36 cellular contexts compared by ENCODE assay signal in genomic region chr5:10660135-10660534, GRCh38.
"Had no signal": no experiment of that assay in that cellular context is flagged by ENCODE, and none has a peak within 500 bp of the region (broad histone marks: within the 10 kb centered on the region; RNA-seq: fewer than 3 reads in every experiment).

No MANE protein-coding gene starts in this region.

- H3K4me3 Mint-ChIP-seq: activated CD4-positive, alpha-beta T cell treated with anti-CD3 and anti-CD28 coated beads for 36 hours; activated CD4-positive, alpha-beta T cell treated with anti-CD3 and anti-CD28 coated beads, Interleukin-2, amount 10 ng/mL, durations not matched to agents 7 days and 5 days; activated CD8-positive, alpha-beta T cell treated with anti-CD3 and anti-CD28 coated beads, Interleukin-2, amount 10 ng/mL, durations not matched to agents 7 days and 5 days; activated naive CD8-positive, alpha-beta T cell treated with anti-CD3 and anti-CD28 coated beads for 36 hours; activated T-cell treated with anti-CD3 and anti-CD28 coated beads, Interleukin-2, amount 50 U/mL, for 4 hours had no signal

- H3K4me1 Mint-ChIP-seq: activated CD4-positive, alpha-beta T cell treated with anti-CD3 and anti-CD28 coated beads for 36 hours; activated CD4-positive, alpha-beta T cell treated with anti-CD3 and anti-CD28 coated beads, Interleukin-2, amount 10 ng/mL, durations not matched to agents 7 days and 5 days; activated naive CD8-positive, alpha-beta T cell treated with anti-CD3 and anti-CD28 coated beads for 36 hours had no signal

- H3K4me3 ChIP-seq: Peyer's patch had no signal

- H3K36me3 Mint-ChIP-seq: activated naive CD8-positive, alpha-beta T cell treated with anti-CD3 and anti-CD28 coated beads for 36 hours had no signal

- H3K4me1 ChIP-seq: Peyer's patch had no signal

- DNase-seq: activated CD4-positive, alpha-beta T cell treated with anti-CD3 and anti-CD28 coated beads for 36 hours; activated CD4-positive, alpha-beta T cell treated with anti-CD3 and anti-CD28 coated beads, Interleukin-2, amount 10 ng/mL, durations not matched to agents 7 days and 5 days; activated CD4-positive, alpha-beta T cell treated with anti-CD3 and anti-CD28 coated beads, Interleukin-2, amount 50 U/mL, for 48 hours; activated CD4-positive, CD25-positive, alpha-beta regulatory T cell; activated CD8-positive, alpha-beta T cell treated with anti-CD3 and anti-CD28 coated beads, Interleukin-2, amount 10 ng/mL, durations not matched to agents 7 days and 5 days; activated effector memory CD4-positive, alpha-beta T cell treated with Interleukin-2 at 50 U/mL for 16 hours; activated naive CD4-positive, alpha-beta T cell; activated naive CD4-positive, alpha-beta T cell treated with anti-CD3 and anti-CD28 coated beads, Interleukin-2, amount 50 U/mL, for 16 hours; activated naive CD8-positive, alpha-beta T cell treated with anti-CD3 and anti-CD28 coated beads for 36 hours; activated T-cell treated with anti-CD3 and anti-CD28 coated beads, Interleukin-2, amount 50 U/mL, for 4 hours; amniotic stem cell; aorta; brain microvascular endothelial cell; central memory CD4-positive, alpha-beta T cell; MM.1S; MV-4-11; NCI-H1092; NCI-H146; NCI-H187; NCI-H2029 treated with DMSO at 0.1 percent for 48 hours; NCI-H2107; NCI-H2171; NCI-H510A; NCI-H526; NCI-H748 treated with DMSO at 0.1 percent for 48 hours; NK-92 treated with Interleukin-12 subunit alpha and Interleukin-12 subunit beta, amount 100 ng/mL, for 24 hours; PC-3; RPMI8226; SIG-M5; T-helper 1 cell; T1000; WERI-Rb-1 had no signal

- ATAC-seq: activated CD4-positive, alpha-beta T cell treated with anti-CD3 and anti-CD28 coated beads for 36 hours; activated CD8-positive, alpha-beta T cell treated with anti-CD3 and anti-CD28 coated beads, Interleukin-2, amount 10 ng/mL, durations not matched to agents 7 days and 5 days; activated T-cell treated with anti-CD3 and anti-CD28 coated beads, Interleukin-2, amount 50 U/mL, for 4 hours; PC-3; Right ventricle myocardium inferior; SK-N-SH treated with all-trans-retinoic acid at 6 μM for 48 hours had no signal

- H3K9me3 ChIP-seq: Peyer's patch had no signal

- H3K27me3 Mint-ChIP-seq: activated CD4-positive, alpha-beta T cell treated with anti-CD3 and anti-CD28 coated beads for 36 hours; activated CD4-positive, alpha-beta T cell treated with anti-CD3 and anti-CD28 coated beads, Interleukin-2, amount 10 ng/mL, durations not matched to agents 7 days and 5 days; activated naive CD8-positive, alpha-beta T cell treated with anti-CD3 and anti-CD28 coated beads for 36 hours had no signal

- H3K27ac ChIP-seq: brain microvascular endothelial cell, KMS-11, Peyer's patch, WERI-Rb-1 had no signal

- H3K36me3 ChIP-seq: brain microvascular endothelial cell, Peyer's patch had no signal

- H3K27me3 ChIP-seq: brain microvascular endothelial cell, Peyer's patch had no signal

- H3K27ac Mint-ChIP-seq: activated CD4-positive, alpha-beta T cell treated with anti-CD3 and anti-CD28 coated beads for 36 hours; activated CD4-positive, alpha-beta T cell treated with anti-CD3 and anti-CD28 coated beads, Interleukin-2, amount 10 ng/mL, durations not matched to agents 7 days and 5 days; activated CD8-positive, alpha-beta T cell treated with anti-CD3 and anti-CD28 coated beads, Interleukin-2, amount 10 ng/mL, durations not matched to agents 7 days and 5 days; activated naive CD8-positive, alpha-beta T cell treated with anti-CD3 and anti-CD28 coated beads for 36 hours had no signal

- H3K9me3 Mint-ChIP-seq: activated CD4-positive, alpha-beta T cell treated with anti-CD3 and anti-CD28 coated beads, Interleukin-2, amount 10 ng/mL, durations not matched to agents 7 days and 5 days; activated naive CD8-positive, alpha-beta T cell treated with anti-CD3 and anti-CD28 coated beads for 36 hours; activated T-cell treated with anti-CD3 and anti-CD28 coated beads, Interleukin-2, amount 50 U/mL, for 4 hours had no signal
